In the genomic region with DNA sequence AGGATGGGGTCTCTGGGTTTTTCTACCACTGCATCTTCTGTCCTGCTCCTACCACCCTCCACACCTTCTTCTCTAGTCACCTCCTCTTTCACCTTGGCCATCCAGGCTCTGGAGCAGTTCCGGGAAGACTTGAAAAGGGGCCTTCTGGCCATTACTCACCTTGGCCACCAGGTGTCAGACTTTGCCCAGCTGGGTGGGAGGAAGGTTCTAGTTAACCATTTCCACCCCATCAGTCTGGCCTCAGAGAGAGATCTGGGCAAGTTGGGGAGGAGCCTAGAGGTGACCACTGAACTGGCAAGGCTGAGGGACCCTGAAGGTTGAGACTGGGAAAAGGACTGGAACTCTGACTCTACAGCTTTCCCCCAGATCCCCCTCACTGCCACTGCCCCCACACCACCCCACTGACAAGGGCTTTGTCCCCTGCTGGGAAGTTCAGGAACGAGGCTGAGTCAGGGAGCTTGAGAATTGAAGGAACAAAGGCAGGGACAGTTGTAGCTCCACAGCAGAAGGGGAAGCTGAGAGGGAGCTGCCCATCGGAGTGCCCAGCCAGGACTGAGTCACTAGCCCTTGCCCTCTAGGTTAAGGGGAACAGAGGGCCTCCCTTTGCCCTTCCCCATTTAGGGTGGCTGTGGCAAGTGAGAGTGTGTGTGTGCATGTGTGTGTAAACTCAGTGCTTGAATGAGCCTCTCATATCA, we compare ENCODE assay signal across 8 cellular contexts. TPM values are rescaled to one million over a fixed set of nuclear protein-coding genes. Genes with fewer than 3 reads are reported as not detected.
A peak's percentile ranks its signal among the peaks of the same experiment; 100 is the strongest.
DNase-seq lines count a peak whose midpoint lies in the region; ATAC-seq, FAIRE-seq and TF ChIP-seq lines count a peak whose summit lies in the region.

No MANE protein-coding gene starts in this region.

- H3K27me3 Mint-ChIP-seq in dendritic cell treated with granulocyte-macrophage colony-stimulating factor and Interleukin-4, amounts not matched to agents 40 ng/mL and 50 ng/mL, for 4 days, result no peaks in the 10 kb centered on the region

- no peak overlapping the region for H3K4me3 ChIP-seq in lower lobe of right lung

- FAIRE-seq in GM19239 (lab: Jason Lieb, UNC), result peak; percentile 66

- H3K4me1 ChIP-seq in lower lobe of right lung, result peaks cover 55% of the 10 kb centered on the region

- no peaks in the 10 kb centered on the region for H3K9me3 Mint-ChIP-seq in dendritic cell treated with granulocyte-macrophage colony-stimulating factor and Interleukin-4, amounts not matched to agents 40 ng/mL and 50 ng/mL, for 4 days

- no peaks in the 10 kb centered on the region for H3K9me3 ChIP-seq in lower lobe of right lung

- peaks cover 77% of the 10 kb centered on the region for H3K4me1 Mint-ChIP-seq in dendritic cell treated with granulocyte-macrophage colony-stimulating factor and Interleukin-4, amounts not matched to agents 40 ng/mL and 50 ng/mL, for 4 days (ENCODE audit: low read depth)

- peak overlapping the region; percentile 94 for H3K27ac ChIP-seq in lower lobe of right lung

- TF ChIP-seq CTCF in AG09319 (IDR thresholded peaks at IDR 0.05; ENCODE audit: low read depth, low read length), result peak; percentile 93
- TF ChIP-seq CTCF in lower lobe of right lung (IDR thresholded peaks at IDR 0.05), result peak; percentile 94

- no peaks in the 10 kb centered on the region for H3K27me3 ChIP-seq in lower lobe of right lung (ENCODE audit: low read depth)

- no peak for DNase-seq in AG09319 (ENCODE audit: extremely low read depth, low read depth)
- DNase-seq in GM19239 (ENCODE audit: insufficient read length, low spot score), result peak; percentile 64
- DNase-seq in NCI-H446 treated with DMSO at 0.1 percent for 48 hours (lab: John Stamatoyannopoulos, UW), result peak; percentile 18
- peak; percentile 75 for DNase-seq in activated CD4-positive, alpha-beta T cell treated with anti-CD3 and anti-CD28 coated beads for 48 hours
- peak; percentile 83 for DNase-seq in lower lobe of right lung
- peak; percentile 31 for DNase-seq in stimulated activated CD8-positive, alpha-beta memory T cell treated with anti-CD3 and anti-CD28 coated beads, Interleukin-12 subunit alpha, Interleukin-12 subunit beta, amount 100 ng/mL, for 4 hours (ENCODE audit: low read depth)

- no peaks in the 10 kb centered on the region for H3K36me3 ChIP-seq in lower lobe of right lung

- ATAC-seq in lower lobe of right lung (peak; percentile 41 to 56), HG03139 (IDR thresholded peaks at IDR 0.05; ENCODE audit: unreplicated experiment) (no peak)

- peak overlapping the region; percentile 99 for H3K27ac Mint-ChIP-seq in dendritic cell treated with granulocyte-macrophage colony-stimulating factor and Interleukin-4, amounts not matched to agents 40 ng/mL and 50 ng/mL, for 4 days

- peak overlapping the region; percentile 19 for H3K4me3 Mint-ChIP-seq in dendritic cell treated with granulocyte-macrophage colony-stimulating factor and Interleukin-4, amounts not matched to agents 40 ng/mL and 50 ng/mL, for 4 days

- intact Hi-C loops in dendritic cell treated with granulocyte-macrophage colony-stimulating factor and Interleukin-4, amounts not matched to agents 40 ng/mL and 50 ng/mL, for 4 days (cut with micrococcal nuclease), result loop anchor here (1.0 to 10.0 kb wide), 3 partner anchors 16 to 228 kb away; a partner anchor contains a TSS
- intact Hi-C loops in lower lobe of right lung (cut with DNase I), result no loop called here

- peaks cover 11% of the 10 kb centered on the region for H3K36me3 Mint-ChIP-seq in dendritic cell treated with granulocyte-macrophage colony-stimulating factor and Interleukin-4, amounts not matched to agents 40 ng/mL and 50 ng/mL, for 4 days (ENCODE audit: low read depth)

RNA-seq across cellular contexts. Expression of a gene that starts 3.7 kb away (rescaled TPM):
- 86.6 TPM for total RNA-seq in lower lobe of right lung

RNA-seq across cellular contexts. Expression of a gene that starts 16.4 kb away (rescaled TPM):
- 3.7 TPM for total RNA-seq in lower lobe of right lung

RNA-seq across cellular contexts. Expression of a gene that starts 34.8 kb away (rescaled TPM):
- total RNA-seq in lower lobe of right lung, result 28.9 TPM

RNA-seq across cellular contexts. Expression of a gene that starts 44.6 kb away (rescaled TPM):
- total RNA-seq in lower lobe of right lung, result 144 TPM

RNA-seq across cellular contexts. Expression of a gene that starts 46.9 kb away (rescaled TPM):
- 45.3 TPM for total RNA-seq in lower lobe of right lung
